Comparison of ENCODE assay signal across 12 cellular contexts in the genomic region with DNA sequence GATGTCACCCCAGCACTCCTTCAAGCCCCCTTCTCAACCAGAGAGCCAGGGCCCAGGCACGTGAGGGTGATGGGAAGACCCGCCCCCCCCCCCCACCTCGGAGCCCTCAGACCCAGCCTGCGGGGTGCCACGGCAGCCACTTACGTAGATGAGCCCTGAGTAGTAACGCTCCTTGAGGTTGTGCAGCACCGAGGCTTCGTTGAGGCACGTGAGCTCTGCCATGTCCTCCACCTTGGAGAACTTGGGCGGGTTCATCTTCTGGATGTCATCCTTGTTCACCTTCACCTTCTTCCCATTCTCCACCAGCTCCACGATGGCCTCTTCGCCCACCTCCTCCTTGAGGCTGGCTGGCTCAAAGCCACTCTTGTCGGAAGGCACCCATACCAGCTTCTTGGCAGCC. TPM values are rescaled to one million over a fixed set of nuclear protein-coding genes. Genes with fewer than 3 reads are reported as not detected.
A peak's percentile ranks its signal among the peaks of the same experiment; 100 is the strongest.
DNase-seq lines count a peak whose midpoint lies in the region; ATAC-seq and TF ChIP-seq lines count a peak whose summit lies in the region.
"Had no signal": no experiment of that assay in that cellular context is flagged by ENCODE, and none has a peak within 500 bp of the region (broad histone marks: within the 10 kb centered on the region; RNA-seq: fewer than 3 reads in every experiment).

No MANE protein-coding gene starts in this region.

- peaks cover 58% of the 10 kb centered on the region for H3F3A ChIP-seq in SK-N-SH (replicated peaks; ENCODE audit: insufficient read depth)

- no peaks in the 10 kb centered on the region for H3K27me3 ChIP-seq in SK-N-SH (ENCODE audit: insufficient read depth)

- no peak for ATAC-seq in stimulated activated naive CD8-positive, alpha-beta T cell treated with anti-CD3 and anti-CD28 coated beads, Interleukin-15, Interleukin-2, amounts not matched to agents 100 U/mL and 50 U/mL, for 24 hours
- ATAC-seq in central memory CD8-positive, alpha-beta T cell (replicated peaks; ENCODE audit: extremely low read depth, poor library complexity, severe bottlenecking) = no peak
- no peak for ATAC-seq in HG03175 (IDR thresholded peaks at IDR 0.05; ENCODE audit: unreplicated experiment)

- H3K4me2 ChIP-seq in SK-N-SH = no peak overlapping the region

- CTCF ChIA-PET in SK-N-SH (lab: Yijun Ruan, JAX) = interaction anchor here (1.1 kb wide), 1 partner anchor 122 kb away, joined by 5 read pairs; no protein-coding TSS in a partner anchor

- peaks cover 99% of the 10 kb centered on the region for H3K79me2 ChIP-seq in SK-N-SH (ENCODE audit: insufficient read depth)

- H3K9me3 ChIP-seq in SK-N-SH = no peaks in the 10 kb centered on the region
- H3K9me3 ChIP-seq: Caco-2 had no signal

- H3K4me3 ChIP-seq in SK-N-SH (ENCODE audit: low read depth in 2 of 2, low read length in 1 of 2) = no peak overlapping the region

- peaks cover 58% of the 10 kb centered on the region for H3K36me3 Mint-ChIP-seq in stimulated activated naive CD8-positive, alpha-beta T cell treated with anti-CD3 and anti-CD28 coated beads, Interleukin-15, Interleukin-2, amounts not matched to agents 100 ng/mL and 50 ng/mL, for 24 hours (ENCODE audit: low read depth)
- H3K36me3 Mint-ChIP-seq in central memory CD8-positive, alpha-beta T cell (ENCODE audit: insufficient read depth) = peaks cover 65% of the 10 kb centered on the region
- H3K36me3 Mint-ChIP-seq in neural crest cell (ENCODE audit: low read depth) = peaks cover 7% of the 10 kb centered on the region

- no peak for TF ChIP-seq EP300 in SK-N-SH (IDR thresholded peaks at IDR 0.05; ENCODE audit: borderline replicate concordance in 1 of 2, low read depth in 1 of 2, low read length in 1 of 2)

- DNase-seq in stimulated activated naive CD8-positive, alpha-beta T cell treated with anti-CD3 and anti-CD28 coated beads, Interleukin-15, Interleukin-2, amounts not matched to agents 100 U/mL and 50 U/mL, for 24 hours = no peak
- DNase-seq in central memory CD8-positive, alpha-beta T cell (ENCODE audit: low spot score in 2 of 2) = no peak
- DNase-seq in neural crest cell (ENCODE audit: low read depth, low spot score) (no peak), anterior cingulate cortex (lab: John Stamatoyannopoulos, UW) (no peak), HPDE6-E6E7 (ENCODE audit: extremely low spot score) (no peak), SK-N-SH (no peak)
- DNase-seq: Caco-2, NCI-H345, substantia nigra, WERI-Rb-1 had no signal

- peaks cover 93% of the 10 kb centered on the region for H3K4me1 Mint-ChIP-seq in stimulated activated naive CD8-positive, alpha-beta T cell treated with anti-CD3 and anti-CD28 coated beads, Interleukin-15, Interleukin-2, amounts not matched to agents 100 ng/mL and 50 ng/mL, for 24 hours (ENCODE audit: low read depth)
- H3K4me1 Mint-ChIP-seq in central memory CD8-positive, alpha-beta T cell = peaks cover 73% of the 10 kb centered on the region
- H3K4me1 Mint-ChIP-seq in neural crest cell = peaks cover 48% of the 10 kb centered on the region

- H3K36me3 ChIP-seq in SK-N-SH (replicated peaks in 1 of 2; ENCODE audit: control insufficient read depth in 1 of 2, insufficient read depth in 2 of 2, low read length in 1 of 2) = peaks cover 10 to 39% of the 10 kb centered on the region in 2 experiments

- H3K9ac ChIP-seq in SK-N-SH = no peak overlapping the region

- no peaks in the 10 kb centered on the region for H3K9me3 Mint-ChIP-seq in stimulated activated naive CD8-positive, alpha-beta T cell treated with anti-CD3 and anti-CD28 coated beads, Interleukin-15, Interleukin-2, amounts not matched to agents 100 ng/mL and 50 ng/mL, for 24 hours
- H3K9me3 Mint-ChIP-seq in central memory CD8-positive, alpha-beta T cell = no peaks in the 10 kb centered on the region
- no peaks in the 10 kb centered on the region for H3K9me3 Mint-ChIP-seq in neural crest cell

- 99% methylated on average over 7 of the region's 14 CpGs for WGBS in SK-N-SH (ENCODE audit: low lambda C conversion rate)

- peaks cover 26 to 38% of the 10 kb centered on the region in 2 experiments; a peak in 3 of 4 replicates for H3K4me1 ChIP-seq in SK-N-SH (ENCODE audit: control insufficient read depth in 1 of 2, insufficient read depth in 2 of 2, low read depth in 1 of 2, low read length in 1 of 2)

- H4K20me1 ChIP-seq in SK-N-SH (ENCODE audit: insufficient read depth) = peaks cover 94% of the 10 kb centered on the region

- H2AFZ ChIP-seq in SK-N-SH (ENCODE audit: low read depth) = no peak overlapping the region

- H3K27ac ChIP-seq in SK-N-SH (ENCODE audit: low read depth in 2 of 2, low read length in 1 of 2) = peak overlapping the region in 1 of 2 experiments; percentile 75; a peak in 1 of 4 replicates
- H3K27ac ChIP-seq: WERI-Rb-1 had no signal

- TF ChIP-seq RAD21 in SK-N-SH (IDR thresholded peaks at IDR 0.05; ENCODE audit: low read length) = no peak

- POLR2A ChIA-PET in SK-N-SH (lab: Yijun Ruan, JAX) = no interaction called here

- TF ChIP-seq CTCF in neural crest cell (conservative IDR thresholded peaks at IDR 0.05) = no peak
- TF ChIP-seq CTCF in SK-N-SH (IDR thresholded peaks at IDR 0.05) = no peak

- H3K27me3 Mint-ChIP-seq in stimulated activated naive CD8-positive, alpha-beta T cell treated with anti-CD3 and anti-CD28 coated beads, Interleukin-15, Interleukin-2, amounts not matched to agents 100 ng/mL and 50 ng/mL, for 24 hours = no peaks in the 10 kb centered on the region
- no peaks in the 10 kb centered on the region for H3K27me3 Mint-ChIP-seq in central memory CD8-positive, alpha-beta T cell
- H3K27me3 Mint-ChIP-seq in neural crest cell (ENCODE audit: low read depth) = no peaks in the 10 kb centered on the region

- H3K27ac Mint-ChIP-seq in stimulated activated naive CD8-positive, alpha-beta T cell treated with anti-CD3 and anti-CD28 coated beads, Interleukin-15, Interleukin-2, amounts not matched to agents 100 ng/mL and 50 ng/mL, for 24 hours = peak overlapping the region; percentile 92
- H3K27ac Mint-ChIP-seq in central memory CD8-positive, alpha-beta T cell (ENCODE audit: low read depth) = peak overlapping the region; percentile 89
- peak overlapping the region; percentile 43 for H3K27ac Mint-ChIP-seq in neural crest cell (ENCODE audit: unreplicated experiment)

- peak overlapping the region; percentile 51 for H3K4me3 Mint-ChIP-seq in stimulated activated naive CD8-positive, alpha-beta T cell treated with anti-CD3 and anti-CD28 coated beads, Interleukin-15, Interleukin-2, amounts not matched to agents 100 ng/mL and 50 ng/mL, for 24 hours
- peak overlapping the region; percentile 62 for H3K4me3 Mint-ChIP-seq in central memory CD8-positive, alpha-beta T cell
- H3K4me3 Mint-ChIP-seq in neural crest cell = no peak overlapping the region

- H3K9me2 ChIP-seq in SK-N-SH = no peaks in the 10 kb centered on the region

TF ChIP-seq in SK-N-SH, 30 proteins besides CTCF, POLR2A, EP300 and RAD21:
- no peak for TF ChIP-seq RXRA (IDR thresholded peaks at IDR 0.05; ENCODE audit: borderline replicate concordance, low read depth)
- TF ChIP-seq GATA2 (CRISPR knock-in tag; IDR thresholded peaks at IDR 0.05) = no peak
- TF ChIP-seq, protein P1, sequence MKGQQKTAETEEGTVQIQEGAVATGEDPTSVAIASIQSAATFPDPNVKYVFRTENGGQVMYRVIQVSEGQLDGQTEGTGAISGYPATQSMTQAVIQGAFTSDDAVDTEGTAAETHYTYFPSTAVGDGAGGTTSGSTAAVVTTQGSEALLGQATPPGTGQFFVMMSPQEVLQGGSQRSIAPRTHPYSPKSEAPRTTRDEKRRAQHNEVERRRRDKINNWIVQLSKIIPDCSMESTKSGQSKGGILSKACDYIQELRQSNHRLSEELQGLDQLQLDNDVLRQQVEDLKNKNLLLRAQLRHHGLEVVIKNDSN (IDR thresholded peaks at IDR 0.05; ENCODE audit: borderline replicate concordance, low read depth) = no peak
- TF ChIP-seq TCF12 (IDR thresholded peaks at IDR 0.05) = no peak
- no peak for TF ChIP-seq YY1 (IDR thresholded peaks at IDR 0.05; ENCODE audit: low read depth)
- no peak for TF ChIP-seq FOXM1 (IDR thresholded peaks at IDR 0.05; ENCODE audit: low read depth)
- TF ChIP-seq, protein P2, sequence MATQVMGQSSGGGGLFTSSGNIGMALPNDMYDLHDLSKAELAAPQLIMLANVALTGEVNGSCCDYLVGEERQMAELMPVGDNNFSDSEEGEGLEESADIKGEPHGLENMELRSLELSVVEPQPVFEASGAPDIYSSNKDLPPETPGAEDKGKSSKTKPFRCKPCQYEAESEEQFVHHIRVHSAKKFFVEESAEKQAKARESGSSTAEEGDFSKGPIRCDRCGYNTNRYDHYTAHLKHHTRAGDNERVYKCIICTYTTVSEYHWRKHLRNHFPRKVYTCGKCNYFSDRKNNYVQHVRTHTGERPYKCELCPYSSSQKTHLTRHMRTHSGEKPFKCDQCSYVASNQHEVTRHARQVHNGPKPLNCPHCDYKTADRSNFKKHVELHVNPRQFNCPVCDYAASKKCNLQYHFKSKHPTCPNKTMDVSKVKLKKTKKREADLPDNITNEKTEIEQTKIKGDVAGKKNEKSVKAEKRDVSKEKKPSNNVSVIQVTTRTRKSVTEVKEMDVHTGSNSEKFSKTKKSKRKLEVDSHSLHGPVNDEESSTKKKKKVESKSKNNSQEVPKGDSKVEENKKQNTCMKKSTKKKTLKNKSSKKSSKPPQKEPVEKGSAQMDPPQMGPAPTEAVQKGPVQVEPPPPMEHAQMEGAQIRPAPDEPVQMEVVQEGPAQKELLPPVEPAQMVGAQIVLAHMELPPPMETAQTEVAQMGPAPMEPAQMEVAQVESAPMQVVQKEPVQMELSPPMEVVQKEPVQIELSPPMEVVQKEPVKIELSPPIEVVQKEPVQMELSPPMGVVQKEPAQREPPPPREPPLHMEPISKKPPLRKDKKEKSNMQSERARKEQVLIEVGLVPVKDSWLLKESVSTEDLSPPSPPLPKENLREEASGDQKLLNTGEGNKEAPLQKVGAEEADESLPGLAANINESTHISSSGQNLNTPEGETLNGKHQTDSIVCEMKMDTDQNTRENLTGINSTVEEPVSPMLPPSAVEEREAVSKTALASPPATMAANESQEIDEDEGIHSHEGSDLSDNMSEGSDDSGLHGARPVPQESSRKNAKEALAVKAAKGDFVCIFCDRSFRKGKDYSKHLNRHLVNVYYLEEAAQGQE (IDR thresholded peaks at IDR 0.05; ENCODE audit: low read depth, low read length) = no peak
- TF ChIP-seq SMC3 (IDR thresholded peaks at IDR 0.05; ENCODE audit: low read depth, low read length) = no peak
- no peak for TF ChIP-seq MEF2A (IDR thresholded peaks at IDR 0.05; ENCODE audit: borderline replicate concordance, low read depth)
- TF ChIP-seq FOSL2 (IDR thresholded peaks at IDR 0.05; ENCODE audit: borderline replicate concordance, low read depth) = no peak
- no peak for TF ChIP-seq FOXJ3 (CRISPR knock-in tag; IDR thresholded peaks at IDR 0.05)
- TF ChIP-seq RCOR1 (IDR thresholded peaks at IDR 0.05; ENCODE audit: low read length) = no peak
- TF ChIP-seq POLR2AphosphoS5 (IDR thresholded peaks at IDR 0.05; ENCODE audit: low read depth, low read length) = no peak

RNA-seq across cellular contexts. Expression of a gene that starts 39.0 kb away (rescaled TPM):
- total RNA-seq in neural crest cell = 160 and 171 TPM in 2 replicates
- polyA plus RNA-seq in SK-N-SH (2012; rRNA removed) = 202 and 303 TPM in 2 replicates
- 181 and 225 TPM in 2 replicates for polyA plus RNA-seq in SK-N-SH (2012; cell fraction: cytosol; rRNA removed)
- 401 and 439 TPM in 2 replicates for polyA plus RNA-seq in SK-N-SH (2012; cell fraction: nucleus; rRNA removed)
